Comparison of ENCODE assay signal across 21 cellular contexts in genomic region chr19:307793-308420, GRCh38. TPM values are rescaled to one million over a fixed set of nuclear protein-coding genes. Genes with fewer than 3 reads are reported as not detected.
"Had no signal": no experiment of that assay in that cellular context is flagged by ENCODE, and none has a peak within 500 bp of the region (broad histone marks: within the 10 kb centered on the region; RNA-seq: fewer than 3 reads in every experiment).

No MANE protein-coding gene starts in this region.

- H3K4me3 ChIP-seq: ascending aorta, pancreas, transverse colon had no signal

- H3K27me3 Mint-ChIP-seq: activated naive CD4-positive, alpha-beta T cell treated with anti-CD3 and anti-CD28 coated beads, Interleukin-2, amount 10 ng/mL, durations not matched to agents 7 days and 5 days; T-cell had no signal

- H3K9me3 ChIP-seq: ascending aorta, pancreas, transverse colon had no signal

- ATAC-seq: activated CD4-positive, CD25-positive, alpha-beta regulatory T cell treated with anti-CD3 and anti-CD28 coated beads, Interleukin-2, amount 50 U/mL, for 24 hours; pancreas; T-cell had no signal

- H3K27ac Mint-ChIP-seq: activated naive CD4-positive, alpha-beta T cell treated with anti-CD3 and anti-CD28 coated beads, Interleukin-2, amount 10 ng/mL, durations not matched to agents 7 days and 5 days; T-cell had no signal

- DNase-seq: activated CD4-positive, alpha-beta T cell treated with anti-CD3 and anti-CD28 coated beads, Interleukin-2, amount 50 U/mL, for 1 hour; activated CD8-positive, alpha-beta memory T cell treated with anti-CD3 and anti-CD28 coated beads for 24 hours; activated naive CD4-positive, alpha-beta T cell treated with anti-CD3 and anti-CD28 coated beads, Interleukin-2, amount 10 ng/mL, durations not matched to agents 7 days and 5 days; endodermal cell; erythroblast; hypothalamus; midbrain; stimulated activated CD4-positive, alpha-beta T cell treated with anti-CD3 and anti-CD28 coated beads, Interleukin-4, amount 100 ng/mL, for 4 hours; stimulated activated CD8-positive, alpha-beta memory T cell treated with anti-CD3 and anti-CD28 coated beads, Interleukin-4, amount 100 ng/mL, for 48 hours; stimulated activated naive CD8-positive, alpha-beta T cell treated with anti-CD3 and anti-CD28 coated beads, Interleukin-15, Interleukin-2, amounts not matched to agents 100 U/mL and 50 U/mL, for 24 hours; T-cell; T1000; transverse colon had no signal

- FAIRE-seq: bronchial epithelial cell, pancreas had no signal

- H3K27me3 ChIP-seq: ascending aorta, dorsolateral prefrontal cortex, pancreas, transverse colon had no signal

- H3K27ac ChIP-seq: ascending aorta, pancreas, skin epidermis had no signal

- H3K4me1 ChIP-seq: ascending aorta, pancreas, transverse colon had no signal

- H3K9me3 Mint-ChIP-seq: activated naive CD4-positive, alpha-beta T cell treated with anti-CD3 and anti-CD28 coated beads, Interleukin-2, amount 10 ng/mL, durations not matched to agents 7 days and 5 days; endodermal cell; neural crest cell; T-cell had no signal

- H3K4me1 Mint-ChIP-seq: activated naive CD4-positive, alpha-beta T cell treated with anti-CD3 and anti-CD28 coated beads, Interleukin-2, amount 10 ng/mL, durations not matched to agents 7 days and 5 days; neural crest cell had no signal

- H3K4me3 Mint-ChIP-seq: activated naive CD4-positive, alpha-beta T cell treated with anti-CD3 and anti-CD28 coated beads, Interleukin-2, amount 10 ng/mL, durations not matched to agents 7 days and 5 days; endodermal cell; neural crest cell; T-cell had no signal

RNA-seq across cellular contexts. Expression of gene PLPP2, which starts 16.7 kb away (rescaled TPM):
- total RNA-seq: myocyte had no signal
